22 cellular contexts compared by ENCODE assay signal in the genomic region with DNA sequence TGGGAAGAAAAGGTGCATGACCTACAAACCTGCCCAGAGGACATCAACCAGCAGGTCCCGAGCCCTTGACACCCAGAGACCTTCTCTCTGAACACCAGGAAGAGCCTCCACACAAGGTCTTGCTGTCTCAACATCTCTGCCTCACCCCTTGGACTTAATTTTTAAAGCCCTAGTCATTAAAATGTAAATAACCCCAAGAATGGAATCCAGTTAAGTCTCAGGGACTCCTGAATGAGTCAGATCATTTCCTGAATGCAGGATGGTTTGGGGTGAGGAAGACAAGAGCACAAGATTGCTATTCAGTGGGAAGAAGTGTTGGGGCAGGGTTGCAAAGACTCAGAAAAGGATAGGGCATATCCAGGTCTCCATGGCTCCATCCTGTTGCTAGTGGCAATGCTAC. TPM values are rescaled to one million over a fixed set of nuclear protein-coding genes. Genes with fewer than 3 reads are reported as not detected.
A peak's percentile ranks its signal among the peaks of the same experiment; 100 is the strongest.
DNase-seq lines count a peak whose midpoint lies in the region; ATAC-seq and TF ChIP-seq lines count a peak whose summit lies in the region.
"Had no signal": no experiment of that assay in that cellular context is flagged by ENCODE, and none has a peak within 500 bp of the region (broad histone marks: within the 10 kb centered on the region; RNA-seq: fewer than 3 reads in every experiment).

No MANE protein-coding gene starts in this region.

- H4K5ac ChIP-seq in IMR-90 (ENCODE audit: low read depth, low read length): no peak overlapping the region

- dilution Hi-C loops in IMR-90 (cut with HindIII; ENCODE audit: low sequenced_read_pairs, unreplicated experiment): no loop called here

- intact Hi-C loops in IMR-90 (cut with micrococcal nuclease): no loop called here
- intact Hi-C loops in activated CD4-positive, alpha-beta T cell treated with anti-CD3 and anti-CD28 coated beads, Interleukin-2, amount 10 ng/mL, durations not matched to agents 24 days and 14 days (cut with micrococcal nuclease): no loop called here

- TF ChIP-seq POLR2A in IMR-90 (IDR thresholded peaks at IDR 0.05; ENCODE audit: low read depth, low read length): no peak

- no peaks in the 10 kb centered on the region for H3K27me3 ChIP-seq in IMR-90 (ENCODE audit: control insufficient read depth, insufficient read depth, low read length)
- no peaks in the 10 kb centered on the region for H3K27me3 ChIP-seq in MG63
- H3K27me3 ChIP-seq: BLaER1 had no signal

- no peak overlapping the region for H3K14ac ChIP-seq in IMR-90 (replicated peaks; ENCODE audit: low read depth, low read length)

- H3K36me3 Mint-ChIP-seq in glutamatergic neuron (ENCODE audit: unreplicated experiment): no peaks in the 10 kb centered on the region
- no peaks in the 10 kb centered on the region for H3K36me3 Mint-ChIP-seq in activated CD4-positive, alpha-beta T cell treated with anti-CD3 and anti-CD28 coated beads, Interleukin-2, amount 10 ng/mL, durations not matched to agents 24 days and 14 days (ENCODE audit: low read depth)
- H3K36me3 Mint-ChIP-seq: CD14-positive monocyte; CD4-positive, alpha-beta memory T cell had no signal

- no peaks in the 10 kb centered on the region for H4K20me1 ChIP-seq in IMR-90 (ENCODE audit: insufficient read depth, low read length)
- H4K20me1 ChIP-seq: BLaER1 had no signal

- H3K4me1 ChIP-seq in IMR-90 (ENCODE audit: control insufficient read depth, insufficient read depth, low read length): no peaks in the 10 kb centered on the region
- H3K4me1 ChIP-seq: A549 had no signal

- no peak overlapping the region for H2BK20ac ChIP-seq in IMR-90 (ENCODE audit: low read depth, low read length)

- peaks cover 12% of the 10 kb centered on the region for H3K27me3 Mint-ChIP-seq in glutamatergic neuron (ENCODE audit: unreplicated experiment)
- H3K27me3 Mint-ChIP-seq in activated CD4-positive, alpha-beta T cell treated with anti-CD3 and anti-CD28 coated beads, Interleukin-2, amount 10 ng/mL, durations not matched to agents 24 days and 14 days: no peaks in the 10 kb centered on the region

- TF ChIP-seq RAD21 in IMR-90 (IDR thresholded peaks at IDR 0.05; ENCODE audit: low read length): no peak

- H3K4me3 ChIP-seq in IMR-90 (ENCODE audit: insufficient read depth, low read depth, low read length) (no peak overlapping the region), MG63 (no peak overlapping the region)
- H3K4me3 ChIP-seq: A549, BLaER1 had no signal

- no CpG with 5 or more reads among the region's 1 CpG for WGBS in IMR-90 (ENCODE audit: extremely low coverage in 2 of 2, insufficient read length in 1 of 2), 2 experiments

- no peaks in the 10 kb centered on the region for H3K9me1 ChIP-seq in IMR-90 (ENCODE audit: insufficient read depth, low read length)

- H3K79me1 ChIP-seq in IMR-90 (ENCODE audit: low read depth in 1 of 2, low read length in 2 of 2): no peaks in the 10 kb centered on the region

- no peak overlapping the region for H4K91ac ChIP-seq in IMR-90 (ENCODE audit: insufficient read depth, low read depth, low read length)

- no peaks in the 10 kb centered on the region for H3K36me3 ChIP-seq in IMR-90 (ENCODE audit: control insufficient read depth, insufficient read depth, low read length)
- H3K36me3 ChIP-seq in MG63: no peaks in the 10 kb centered on the region
- H3K36me3 ChIP-seq: BLaER1 had no signal

- peak overlapping the region; percentile 94 for H3K27ac Mint-ChIP-seq in glutamatergic neuron (ENCODE audit: unreplicated experiment)
- no peak overlapping the region for H3K27ac Mint-ChIP-seq in activated CD4-positive, alpha-beta T cell treated with anti-CD3 and anti-CD28 coated beads, Interleukin-2, amount 10 ng/mL, durations not matched to agents 24 days and 14 days
- H3K27ac Mint-ChIP-seq: CD14-positive monocyte; CD4-positive, alpha-beta memory T cell; HFFc6 had no signal

- no peak overlapping the region for H2AFZ ChIP-seq in IMR-90 (replicated peaks; ENCODE audit: low read length, poor library complexity)

- peak; percentile 7 for DNase-seq in COLO829 (ENCODE audit: low spot score)
- DNase-seq in IMR-90: peak; percentile 2
- no peak for DNase-seq in glutamatergic neuron
- DNase-seq in GM20000 (ENCODE audit: low spot score): no peak
- no peak for DNase-seq in MG63
- DNase-seq in omental fat pad (ENCODE audit: low spot score): no peak
- DNase-seq in activated CD4-positive, alpha-beta T cell treated with anti-CD3 and anti-CD28 coated beads, Interleukin-2, amount 10 ng/mL, durations not matched to agents 24 days and 14 days: no peak
- DNase-seq: CD4-positive, alpha-beta memory T cell; COR-L47; DMS 273 treated with DMSO at 0.1 percent for 48 hours; DMS53; DND-41; GOT3; H7; HFFc6; KG1 had no signal

- H3K9ac ChIP-seq in IMR-90 (ENCODE audit: low read depth, low read length): no peak overlapping the region
- H3K9ac ChIP-seq: BLaER1 had no signal

- H3K18ac ChIP-seq in IMR-90 (ENCODE audit: low read depth, low read length): no peak overlapping the region

- H3K27ac ChIP-seq in IMR-90 (ENCODE audit: insufficient read depth, low read length): no peak overlapping the region
- H3K27ac ChIP-seq: A549, BLaER1 had no signal

- BruUV-seq in IMR-90 (replicated peaks; lab: Mats Ljungman, UMichigan): no TSS peak

- POLR2A ChIA-PET in IMR-90 (lab: Charles Lee; ENCODE audit: unreplicated experiment): no interaction called here

- H2BK120ac ChIP-seq in IMR-90 (ENCODE audit: low read depth, low read length): no peak overlapping the region

- no peak overlapping the region for H3K23ac ChIP-seq in IMR-90 (ENCODE audit: low read depth, low read length)

- no peak overlapping the region for H2AK9ac ChIP-seq in IMR-90 (replicated peaks; ENCODE audit: low read depth, low read length, poor library complexity)

- CTCF ChIA-PET in IMR-90 (lab: Yijun Ruan, JAX): no interaction called here

- no peak overlapping the region for H3K4me3 Mint-ChIP-seq in glutamatergic neuron (ENCODE audit: unreplicated experiment)
- no peak overlapping the region for H3K4me3 Mint-ChIP-seq in activated CD4-positive, alpha-beta T cell treated with anti-CD3 and anti-CD28 coated beads, Interleukin-2, amount 10 ng/mL, durations not matched to agents 24 days and 14 days
- H3K4me3 Mint-ChIP-seq: CD14-positive monocyte; CD4-positive, alpha-beta memory T cell; HFFc6 had no signal

- H2AK5ac ChIP-seq in IMR-90 (ENCODE audit: low read depth, low read length): no peak overlapping the region

- H3K4me2 ChIP-seq in IMR-90 (ENCODE audit: low read depth, low read length): no peak overlapping the region
- H3K4me2 ChIP-seq: A549, BLaER1 had no signal

- no peak overlapping the region for H2BK5ac ChIP-seq in IMR-90 (ENCODE audit: low read depth, low read length, poor library complexity, severe bottlenecking)

- TF ChIP-seq CTCF in IMR-90 (conservative IDR thresholded peaks at IDR 0.05; ENCODE audit: low read depth, low read length) (no peak), glutamatergic neuron (IDR thresholded peaks at IDR 0.05; ENCODE audit: partially characterized antibody, unreplicated experiment) (no peak), GM20000 (IDR thresholded peaks at IDR 0.05; ENCODE audit: extremely low read depth, missing control alignments) (no peak), omental fat pad (IDR thresholded peaks at IDR 0.05) (no peak)

- H3K4me1 Mint-ChIP-seq in glutamatergic neuron (ENCODE audit: low read depth, unreplicated experiment): peaks cover 57% of the 10 kb centered on the region
- H3K4me1 Mint-ChIP-seq in activated CD4-positive, alpha-beta T cell treated with anti-CD3 and anti-CD28 coated beads, Interleukin-2, amount 10 ng/mL, durations not matched to agents 24 days and 14 days: no peaks in the 10 kb centered on the region
- H3K4me1 Mint-ChIP-seq: CD14-positive monocyte; CD4-positive, alpha-beta memory T cell had no signal

- H3K9me3 ChIP-seq in IMR-90 (ENCODE audit: control insufficient read depth, insufficient read depth, low read length) (no peaks in the 10 kb centered on the region), MG63 (no peaks in the 10 kb centered on the region)
- H3K9me3 ChIP-seq: A549, BLaER1 had no signal

- in situ Hi-C loops in IMR-90 (cut with MboI; ENCODE audit: low sequenced_read_pairs): no loop called here

- H4K8ac ChIP-seq in IMR-90 (ENCODE audit: low read depth in 2 of 2, low read length in 2 of 2): no peak overlapping the region

- peaks cover 10% of the 10 kb centered on the region for H3K9me3 Mint-ChIP-seq in glutamatergic neuron (ENCODE audit: unreplicated experiment)
- no peaks in the 10 kb centered on the region for H3K9me3 Mint-ChIP-seq in activated CD4-positive, alpha-beta T cell treated with anti-CD3 and anti-CD28 coated beads, Interleukin-2, amount 10 ng/mL, durations not matched to agents 24 days and 14 days
- H3K9me3 Mint-ChIP-seq: CD14-positive monocyte had no signal

- no peak for ATAC-seq in IMR-90 (ENCODE audit: low read depth)
- no peak for ATAC-seq in omental fat pad (ENCODE audit: low FRiP score)
- ATAC-seq: A549, HCT116, HepG2 had no signal

- no peak overlapping the region for H3K4ac ChIP-seq in IMR-90 (ENCODE audit: low read depth, low read length)

- H2BK15ac ChIP-seq in IMR-90 (ENCODE audit: low read depth, low read length): no peak overlapping the region

- H3K56ac ChIP-seq in IMR-90 (ENCODE audit: extremely low read depth, insufficient read depth, low read length): no peak overlapping the region

TF ChIP-seq in IMR-90, 13 proteins besides CTCF, POLR2A, EP300 and RAD21 (continues in another document):
- TF ChIP-seq CEBPB (IDR thresholded peaks at IDR 0.05; ENCODE audit: low read depth, low read length) (no peak), BHLHE40 (IDR thresholded peaks at IDR 0.05; ENCODE audit: low read depth, low read length) (no peak), FOS (IDR thresholded peaks at IDR 0.05; ENCODE audit: low read depth, low read length) (no peak), RCOR1 (IDR thresholded peaks at IDR 0.05; ENCODE audit: insufficient replicate concordance, low read length) (no peak), MAZ (IDR thresholded peaks at IDR 0.05; ENCODE audit: borderline replicate concordance, low read depth, low read length) (no peak), CHD1 (IDR thresholded peaks at IDR 0.05; ENCODE audit: low read depth, low read length) (no peak), SMC3 (IDR thresholded peaks at IDR 0.05; ENCODE audit: low read depth, low read length) (no peak)

RNA-seq across cellular contexts. Expression of a gene that starts 17.8 kb away (rescaled TPM):
- total RNA-seq in IMR-90 (2012; rRNA removed): not detected in 2 replicates
- polyA plus RNA-seq in IMR-90 (2012; rRNA removed): not detected in 2 replicates
- not detected in 2 replicates for polyA plus RNA-seq in IMR-90 (2012; cell fraction: cytosol; rRNA removed)
- polyA plus RNA-seq in IMR-90 (2012; cell fraction: nucleus; rRNA removed; ENCODE audit: low replicate concordance): not detected in 2 replicates
- 60.1 TPM for total RNA-seq in glutamatergic neuron (ENCODE audit: unreplicated experiment)
- 0.66 TPM in 1 of 2 replicates, not detected in the other for total RNA-seq in MG63 (2014; rRNA removed; shearing (Covaris generic); ENCODE audit: low replicate concordance)
- under 1 TPM in 2 of 4 donors, not detected in 2; 0.09 to 0.79 TPM for total RNA-seq in omental fat pad
- total RNA-seq in activated CD4-positive, alpha-beta T cell treated with anti-CD3 and anti-CD28 coated beads, Interleukin-2, amount 10 ng/mL, durations not matched to agents 24 days and 14 days: not detected in 2 replicates
- total RNA-seq: CD4-positive, alpha-beta memory T cell; HepG2; HFFc6 had no signal
- polyA plus RNA-seq: A549; AG04450; CD14-positive monocyte; CD4-positive, alpha-beta memory T cell; HepG2 had no signal

Comparison
In these comparisons a context has a peak if more than half of its experiments do, and no peak if none do; other contexts are left out.
1. DNase-seq: peak in COLO829 (single experiment) and IMR-90 (single experiment); none in glutamatergic neuron (single experiment), GM20000 (single experiment), MG63 (single experiment), omental fat pad (single experiment) and activated CD4-positive, alpha-beta T cell treated with anti-CD3 and anti-CD28 coated beads, Interleukin-2, amount 10 ng/mL, durations not matched to agents 24 days and 14 days (single experiment).
2. RNA of a gene that starts 17.8 kb away (total RNA-seq): 60.1 TPM in glutamatergic neuron (single experiment); 0.66 TPM in MG63, 0.09 to 0.79 TPM in omental fat pad, not detected in IMR-90 and not detected in activated CD4-positive, alpha-beta T cell treated with anti-CD3 and anti-CD28 coated beads, Interleukin-2, amount 10 ng/mL, durations not matched to agents 24 days and 14 days; every median in the first group is over 10 times any median in the second.